26 cellular contexts compared by ENCODE assay signal in genomic region chr2:122117371-122117770, GRCh38.
A peak's percentile ranks its signal among the peaks of the same experiment; 100 is the strongest.
DNase-seq lines count a peak whose midpoint lies in the region; ATAC-seq, FAIRE-seq and TF ChIP-seq lines count a peak whose summit lies in the region.
"Had no signal": no experiment of that assay in that cellular context is flagged by ENCODE, and none has a peak within 500 bp of the region (broad histone marks: within the 10 kb centered on the region; RNA-seq: fewer than 3 reads in every experiment).

No MANE protein-coding gene starts in this region.

- peaks cover 4% of the 10 kb centered on the region; the same call in 1 of the 2 replicates for H3K27me3 Mint-ChIP-seq in WTC11 (ENCODE audit: low read depth)
- H3K27me3 Mint-ChIP-seq: CD4-positive, CD25-positive, alpha-beta regulatory T cell had no signal

- H3K27ac Mint-ChIP-seq in WTC11, result no peak overlapping the region
- H3K27ac Mint-ChIP-seq: CD14-positive monocyte; CD4-positive, alpha-beta memory T cell; CD4-positive, CD25-positive, alpha-beta regulatory T cell; CD8-positive, alpha-beta memory T cell had no signal

- no peak overlapping the region for H3K4me3 Mint-ChIP-seq in WTC11
- H3K4me3 Mint-ChIP-seq: CD14-positive monocyte; CD4-positive, alpha-beta memory T cell; CD4-positive, CD25-positive, alpha-beta regulatory T cell; CD8-positive, alpha-beta memory T cell had no signal

- H3K9me3 ChIP-seq in trophoblast cell (ENCODE audit: insufficient read depth, low read depth, low read length), result no peaks in the 10 kb centered on the region
- H3K9me3 ChIP-seq: A549, BE2C had no signal

- no peaks in the 10 kb centered on the region for H3K79me2 ChIP-seq in trophoblast cell (ENCODE audit: control insufficient read depth, insufficient read depth, low read length, poor library complexity)

- H3K27ac ChIP-seq in trophoblast cell (ENCODE audit: low read depth, low read length), result no peak overlapping the region
- H3K27ac ChIP-seq: A549, BLaER1 had no signal

- no peak overlapping the region for H2BK12ac ChIP-seq in trophoblast cell (ENCODE audit: low read length)

- H3K79me1 ChIP-seq in trophoblast cell (ENCODE audit: low read length), result no peaks in the 10 kb centered on the region

- no peak overlapping the region for H4K12ac ChIP-seq in trophoblast cell (ENCODE audit: low read depth, low read length)

- no peak overlapping the region for H3K23ac ChIP-seq in trophoblast cell (ENCODE audit: low read length)

- no peak for ATAC-seq in WTC11
- ATAC-seq: A549, GM12878 had no signal

- DNase-seq in RCC 7860 (ENCODE audit: low spot score), result no peak
- no peak for DNase-seq in WTC11 (ENCODE audit: low spot score)
- DNase-seq in NCI-H748 treated with DMSO at 0.1 percent for 48 hours (lab: John Stamatoyannopoulos, UW), result no peak
- DNase-seq in trophoblast cell, result no peak
- DNase-seq in NCI-H1694 (lab: John Stamatoyannopoulos, UW), result no peak
- DNase-seq: 8988T; BE2C; C1 segment of cervical spinal cord; CD4-positive, alpha-beta memory T cell; CD4-positive, CD25-positive, alpha-beta regulatory T cell; CD8-positive, alpha-beta memory T cell; COR-L47; DMS 273 treated with DMSO at 0.1 percent for 48 hours; DMS153; DMS53; DMS79; DND-41; EL; GDM1 had no signal

- no peak overlapping the region for H2BK5ac ChIP-seq in trophoblast cell (ENCODE audit: low read depth, low read length, poor library complexity)

- no peak overlapping the region for H3K18ac ChIP-seq in trophoblast cell (ENCODE audit: low read length)

- no peak overlapping the region for H3K4ac ChIP-seq in trophoblast cell (ENCODE audit: low read depth, low read length)

- H3K4me3 ChIP-seq in trophoblast cell (ENCODE audit: low read depth, low read length), result no peak overlapping the region
- H3K4me3 ChIP-seq: A549, BLaER1, GM12878 had no signal

- no peak overlapping the region for H4K91ac ChIP-seq in trophoblast cell (ENCODE audit: low read depth, low read length)

- H3K4me1 ChIP-seq in trophoblast cell (ENCODE audit: control insufficient read depth in 1 of 2, insufficient read depth in 2 of 2, low read length in 2 of 2), result no peaks in the 10 kb centered on the region
- H3K4me1 ChIP-seq: A549, BE2C had no signal

- H3K4me2 ChIP-seq in trophoblast cell (ENCODE audit: low read length), result no peak overlapping the region
- H3K4me2 ChIP-seq: A549, BLaER1 had no signal

- H3K4me1 Mint-ChIP-seq in WTC11, result peaks cover 4% of the 10 kb centered on the region
- H3K4me1 Mint-ChIP-seq: CD14-positive monocyte; CD4-positive, alpha-beta memory T cell; CD4-positive, CD25-positive, alpha-beta regulatory T cell; CD8-positive, alpha-beta memory T cell had no signal

- no peaks in the 10 kb centered on the region for H3K27me3 ChIP-seq in trophoblast cell (ENCODE audit: insufficient read depth, low read length)
- H3K27me3 ChIP-seq: BE2C, BLaER1 had no signal

- H2BK120ac ChIP-seq in trophoblast cell (ENCODE audit: insufficient read depth, low read length, poor library complexity), result no peak overlapping the region

- H3K9me3 Mint-ChIP-seq in WTC11, result peaks cover 30% of the 10 kb centered on the region

- H2AK5ac ChIP-seq in trophoblast cell (ENCODE audit: low read length), result no peak overlapping the region

- no peak overlapping the region for H3K9ac ChIP-seq in trophoblast cell (ENCODE audit: low read length)
- H3K9ac ChIP-seq: BLaER1 had no signal

- no peaks in the 10 kb centered on the region for H3K36me3 ChIP-seq in trophoblast cell (ENCODE audit: control insufficient read depth in 1 of 2, insufficient read depth in 2 of 2, low read length in 2 of 2)
- H3K36me3 ChIP-seq: BE2C, BLaER1 had no signal

- CTCF ChIA-PET in WTC11 (lab: Charles Lee), result no interaction called here

- H2AFZ ChIP-seq in trophoblast cell (ENCODE audit: insufficient read depth, low read length, poor library complexity), result no peak overlapping the region

- H4K8ac ChIP-seq in trophoblast cell (ENCODE audit: low read depth, low read length), result no peak overlapping the region

- WGBS in trophoblast cell (ENCODE audit: extremely low coverage, insufficient coverage, insufficient read length), result no CpG with 5 or more reads among the region's 2 CpGs

- POLR2A ChIA-PET in WTC11 (lab: Charles Lee), result no interaction called here

- FAIRE-seq in A204.1 (lab: Jason Lieb, UNC) (peak; percentile 44), RCC 7860 (lab: Jason Lieb, UNC) (peak; percentile 37)
- FAIRE-seq: A549, GM12878, GM12892, GM19239 had no signal

- H3K36me3 Mint-ChIP-seq in WTC11, result peaks cover 3% of the 10 kb centered on the region
- H3K36me3 Mint-ChIP-seq: CD14-positive monocyte; CD4-positive, alpha-beta memory T cell; CD4-positive, CD25-positive, alpha-beta regulatory T cell; CD8-positive, alpha-beta memory T cell had no signal

- TF ChIP-seq CTCF in WTC11 (IDR thresholded peaks at IDR 0.05), result no peak

- no peak overlapping the region for H3K14ac ChIP-seq in trophoblast cell (ENCODE audit: low read length)

TF ChIP-seq in WTC11, 78 proteins besides CTCF, POLR2A, EP300 and RAD21:
- TF ChIP-seq ZNF138 (CRISPR knock-in tag; conservative IDR thresholded peaks at IDR 0.05) (no peak), E2F4 (CRISPR knock-in tag; IDR thresholded peaks at IDR 0.05; ENCODE audit: borderline replicate concordance, low read depth) (no peak), HMGA2 (CRISPR knock-in tag; IDR thresholded peaks at IDR 0.05) (peak; percentile 95), TCF7 (CRISPR knock-in tag; IDR thresholded peaks at IDR 0.05; ENCODE audit: low read depth) (no peak)
- TF ChIP-seq, protein P1, sequence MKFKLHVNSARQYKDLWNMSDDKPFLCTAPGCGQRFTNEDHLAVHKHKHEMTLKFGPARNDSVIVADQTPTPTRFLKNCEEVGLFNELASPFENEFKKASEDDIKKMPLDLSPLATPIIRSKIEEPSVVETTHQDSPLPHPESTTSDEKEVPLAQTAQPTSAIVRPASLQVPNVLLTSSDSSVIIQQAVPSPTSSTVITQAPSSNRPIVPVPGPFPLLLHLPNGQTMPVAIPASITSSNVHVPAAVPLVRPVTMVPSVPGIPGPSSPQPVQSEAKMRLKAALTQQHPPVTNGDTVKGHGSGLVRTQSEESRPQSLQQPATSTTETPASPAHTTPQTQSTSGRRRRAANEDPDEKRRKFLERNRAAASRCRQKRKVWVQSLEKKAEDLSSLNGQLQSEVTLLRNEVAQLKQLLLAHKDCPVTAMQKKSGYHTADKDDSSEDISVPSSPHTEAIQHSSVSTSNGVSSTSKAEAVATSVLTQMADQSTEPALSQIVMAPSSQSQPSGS (CRISPR knock-in tag; IDR thresholded peaks at IDR 0.05; ENCODE audit: borderline replicate concordance, low read depth), result no peak
